8 cellular contexts compared by ENCODE assay signal in the genomic region with DNA sequence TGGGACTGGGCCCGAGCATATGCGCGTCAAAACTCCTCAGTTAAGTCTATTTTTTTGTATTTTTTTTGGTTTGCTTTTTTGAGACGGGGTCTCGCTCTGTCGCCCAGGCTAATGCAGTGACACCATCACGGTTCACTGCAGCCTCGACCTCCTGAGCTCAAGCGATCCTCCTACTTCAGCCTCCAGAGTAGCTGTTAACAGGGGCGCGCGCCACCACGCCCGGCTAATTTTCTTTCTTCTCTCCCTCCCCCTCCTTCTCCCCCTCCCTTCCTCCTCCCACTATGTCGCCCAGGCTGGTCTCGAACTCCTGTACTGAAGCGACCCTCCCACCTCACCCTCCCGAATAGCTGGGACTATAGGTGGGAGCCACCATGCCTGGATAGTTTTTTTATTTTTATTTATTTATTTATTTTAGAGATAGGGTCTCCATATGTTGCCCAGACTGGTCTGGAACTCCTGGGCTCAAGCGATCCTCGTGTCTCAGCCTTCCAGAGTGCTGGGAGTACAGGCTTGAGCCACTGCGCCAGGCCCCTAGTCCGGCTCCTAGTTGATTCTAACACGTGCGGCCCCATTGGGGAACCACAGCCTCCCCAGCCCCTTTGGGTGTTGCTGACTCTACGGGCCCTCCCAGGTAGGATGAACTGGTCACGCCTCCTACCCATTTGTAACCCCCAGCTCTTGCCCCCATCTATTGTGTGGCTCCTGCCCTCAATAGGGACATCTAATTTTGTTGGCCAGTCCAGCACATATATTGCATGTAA. TPM values are rescaled to one million over a fixed set of nuclear protein-coding genes. Genes with fewer than 3 reads are reported as not detected.
DNase-seq lines count a peak whose midpoint lies in the region; ATAC-seq, FAIRE-seq and TF ChIP-seq lines count a peak whose summit lies in the region.

No MANE protein-coding gene starts in this region.

- peak overlapping the region; percentile 50 for H3K4me3 ChIP-seq in cardiac muscle cell
- H3K4me3 ChIP-seq in bronchial epithelial cell (ENCODE audit: low read depth, low read length), result peak overlapping the region; percentile 51
- H3K4me3 ChIP-seq in vagina, result peak overlapping the region; percentile 69 to 72

- TF ChIP-seq CTCF in cardiac muscle cell (IDR thresholded peaks at IDR 0.05; ENCODE audit: low read depth, low read length) (no peak), bronchial epithelial cell (IDR thresholded peaks at IDR 0.05; ENCODE audit: insufficient read depth, low read length, severe bottlenecking) (no peak), mesothelial cell of epicardium (IDR thresholded peaks at IDR 0.05; ENCODE audit: unreplicated experiment) (no peak), vagina (IDR thresholded peaks at IDR 0.05) (no peak)

- H3K4me1 ChIP-seq in cardiac muscle cell (ENCODE audit: low read depth), result peaks cover 12% of the 10 kb centered on the region
- peaks cover 37% of the 10 kb centered on the region for H3K4me1 ChIP-seq in vagina

- H3K9me3 Mint-ChIP-seq in mesothelial cell of epicardium, result no peaks in the 10 kb centered on the region

- H3K4me3 Mint-ChIP-seq in mesothelial cell of epicardium, result peak overlapping the region; percentile 86

- no peak for ATAC-seq in Right ventricle myocardium superior (ENCODE audit: poor library complexity)

- H3K27me3 ChIP-seq in cardiac muscle cell (no peaks in the 10 kb centered on the region), bronchial epithelial cell (ENCODE audit: control insufficient read depth, insufficient read depth, low read length) (no peaks in the 10 kb centered on the region), vagina (no peaks in the 10 kb centered on the region)

- H3K9me3 ChIP-seq in cardiac muscle cell (ENCODE audit: low read depth) (no peaks in the 10 kb centered on the region), vagina (no peaks in the 10 kb centered on the region)

- peak overlapping the region; percentile 96 for H3K27ac Mint-ChIP-seq in mesothelial cell of epicardium

- H3K27ac ChIP-seq in cardiac muscle cell (peak overlapping the region; percentile 50), vagina (peak overlapping the region; percentile 90)

- TF ChIP-seq POLR2A in vagina (IDR thresholded peaks at IDR 0.05), result no peak

- no peaks in the 10 kb centered on the region for H3K36me3 Mint-ChIP-seq in mesothelial cell of epicardium

- peaks cover 21% of the 10 kb centered on the region for H3K4me1 Mint-ChIP-seq in mesothelial cell of epicardium

- DNase-seq in cardiac muscle cell (ENCODE audit: low read depth in 1 of 2, low spot score in 1 of 2) (no peak), Right ventricle myocardium superior (no peak), bronchial epithelial cell (ENCODE audit: low read depth) (no peak), mesothelial cell of epicardium (ENCODE audit: low spot score in 2 of 2, unreplicated experiment in 2 of 2) (no peak), vagina (ENCODE audit: extremely low spot score in 2 of 2) (no peak), DMS 273 treated with DMSO at 0.1 percent for 48 hours (lab: John Stamatoyannopoulos, UW) (no peak), SHP77 (lab: John Stamatoyannopoulos, UW) (no peak), epidermal melanocyte (ENCODE audit: insufficient read length, low spot score) (no peak)

- intact Hi-C loops in Right ventricle myocardium superior (cut with DNase I), result no loop called here
- intact Hi-C loops in vagina (cut with DNase I), result loop anchor here (5.0 kb wide), 1 partner anchor 86 kb away; a partner anchor contains a TSS

- FAIRE-seq in bronchial epithelial cell (lab: Jason Lieb, UNC), result no peak

- no peaks in the 10 kb centered on the region for H3K27me3 Mint-ChIP-seq in mesothelial cell of epicardium (ENCODE audit: low read depth)

- H3K36me3 ChIP-seq in cardiac muscle cell (no peaks in the 10 kb centered on the region), bronchial epithelial cell (ENCODE audit: control insufficient read depth, insufficient read depth, low read length) (no peaks in the 10 kb centered on the region), vagina (no peaks in the 10 kb centered on the region)

RNA-seq across cellular contexts. Expression of a gene that starts 0.8 kb away (rescaled TPM):
- total RNA-seq in cardiac muscle cell (9.1 and 12.6 TPM in 2 replicates), Right ventricle myocardium superior (0.13 TPM), bronchial epithelial cell (2.4 and 2.6 TPM in 2 replicates), mesothelial cell of epicardium (3.1 to 4.2 TPM (median 3.9 TPM) in 3 replicates), vagina (1.2 TPM)
- 7.6 and 8.9 TPM in 2 replicates for polyA plus RNA-seq in cardiac muscle cell

RNA-seq across cellular contexts. Expression of a gene that starts 5.4 kb away (rescaled TPM):
- 1,551 and 1,738 TPM in 2 replicates for total RNA-seq in cardiac muscle cell
- 643 and 656 TPM in 2 replicates for polyA plus RNA-seq in cardiac muscle cell
- 481 TPM for total RNA-seq in Right ventricle myocardium superior
- 3,518 and 4,823 TPM in 2 replicates for total RNA-seq in bronchial epithelial cell
- total RNA-seq in mesothelial cell of epicardium, result 985 to 1,018 TPM (median 1,016 TPM) in 3 replicates
- 1,974 TPM for total RNA-seq in vagina

RNA-seq across cellular contexts. Expression of a gene that starts 13.8 kb away (rescaled TPM):
- total RNA-seq in cardiac muscle cell (3.1 TPM in 1 of 2 replicates, not detected in the other), Right ventricle myocardium superior (not detected), bronchial epithelial cell (0.79 and 1.9 TPM in 2 replicates), mesothelial cell of epicardium (0.83 to 1.3 TPM (median 1.2 TPM) in 3 replicates), vagina (0.98 TPM)
- polyA plus RNA-seq in cardiac muscle cell, result not detected in 2 replicates

RNA-seq across cellular contexts. Expression of a gene that starts 19.1 kb away (rescaled TPM):
- 5.9 and 7.6 TPM in 2 replicates for total RNA-seq in cardiac muscle cell
- polyA plus RNA-seq in cardiac muscle cell, result 5.8 and 6.8 TPM in 2 replicates
- 0.30 TPM for total RNA-seq in Right ventricle myocardium superior
- total RNA-seq in bronchial epithelial cell, result 0.53 and 2.2 TPM in 2 replicates
- 6.6 to 7.6 TPM (median 6.9 TPM) in 3 replicates for total RNA-seq in mesothelial cell of epicardium
- total RNA-seq in vagina, result 3.4 TPM

RNA-seq across cellular contexts. Expression of a gene that starts 26.8 kb away (rescaled TPM):
- total RNA-seq in cardiac muscle cell, result 15.6 and 37.9 TPM in 2 replicates
- 16.0 and 18.6 TPM in 2 replicates for polyA plus RNA-seq in cardiac muscle cell
- 16.1 TPM for total RNA-seq in Right ventricle myocardium superior
- total RNA-seq in bronchial epithelial cell, result 8.2 and 9.7 TPM in 2 replicates
- 12.0 to 16.4 TPM (median 15.3 TPM) in 3 replicates for total RNA-seq in mesothelial cell of epicardium
- 16.7 TPM for total RNA-seq in vagina
